ENCODE assay signal across 20 cellular contexts in the genomic region with DNA sequence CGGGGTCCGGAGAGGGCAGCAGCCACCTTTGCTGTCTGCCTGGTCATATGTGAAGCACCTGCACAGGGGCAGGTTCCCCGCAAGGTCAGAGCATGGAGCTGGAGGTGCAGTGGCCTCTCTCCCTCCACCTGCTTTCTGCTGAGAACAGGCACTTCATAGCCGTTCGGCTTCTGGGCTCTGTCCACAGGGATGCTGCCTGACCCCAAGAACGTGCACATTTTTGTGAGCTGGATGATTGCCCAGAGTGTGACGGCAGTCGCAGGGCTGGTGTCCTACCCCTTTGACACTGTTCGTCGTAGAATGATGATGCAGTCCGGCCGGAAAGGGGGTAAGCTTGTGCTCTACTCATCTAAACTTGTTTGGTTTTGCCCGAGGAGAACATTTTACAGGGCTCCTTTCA. TPM values are rescaled to one million over a fixed set of nuclear protein-coding genes. Genes with fewer than 3 reads are reported as not detected.
DNase-seq lines count a peak whose midpoint lies in the region; ATAC-seq and TF ChIP-seq lines count a peak whose summit lies in the region.
"Had no signal": no experiment of that assay in that cellular context is flagged by ENCODE, and none has a peak within 500 bp of the region (broad histone marks: within the 10 kb centered on the region; RNA-seq: fewer than 3 reads in every experiment).

No MANE protein-coding gene starts in this region.

- CTCF ChIA-PET in CD4-positive, alpha-beta T cell (lab: Charles Lee), result interaction anchor here (1.2 kb wide), 1 partner anchor 11 kb away, joined by 3 read pairs; no protein-coding TSS in a partner anchor

- no peak for DNase-seq in CD4-positive, alpha-beta T cell
- DNase-seq in cerebellar cortex (ENCODE audit: low spot score) (peak; percentile 26), right atrium auricular region (ENCODE audit: low spot score) (no peak), psoas muscle (peak; percentile 50 to 72), NCI-H1417 treated with DMSO at 0.1 percent for 48 hours (lab: John Stamatoyannopoulos, UW) (no peak), DMS 273 treated with DMSO at 0.1 percent for 48 hours (lab: John Stamatoyannopoulos, UW) (no peak), progenitor cell of endocrine pancreas (ENCODE audit: low spot score, unreplicated experiment) (no peak)
- DNase-seq: activated CD4-positive, alpha-beta memory T cell treated with anti-CD3 and anti-CD28 coated beads, Interleukin-2, amount 10 ng/mL, durations not matched to agents 7 days and 5 days; dermis blood vessel endothelial cell; IMR-90; islet precursor cell; midbrain; NCI-H2029 treated with DMSO at 0.1 percent for 48 hours; NCI-H524 treated with DMSO at 0.1 percent for 48 hours; stimulated activated CD4-positive, alpha-beta T cell treated with anti-CD3 and anti-CD28 coated beads, Interleukin-12 subunit alpha, Interleukin-12 subunit beta, amount 100 ng/mL, for 4 hours; stimulated activated naive B cell treated with anti-CD40 and anti-IgM and Interleukin-4, amounts not matched to agents 10 μg/mL and 1 μg/mL and 100 μg/mL, for 72 hours had no signal

- H3K9me3 ChIP-seq in CD4-positive, alpha-beta T cell (ENCODE audit: control insufficient read depth, low read length), result no peaks in the 10 kb centered on the region
- H3K9me3 ChIP-seq in right atrium auricular region (no peaks in the 10 kb centered on the region), psoas muscle (no peaks in the 10 kb centered on the region)

- no peaks in the 10 kb centered on the region for H3K36me3 Mint-ChIP-seq in CD4-positive, alpha-beta T cell (ENCODE audit: low read depth)
- peaks cover 9% of the 10 kb centered on the region for H3K36me3 Mint-ChIP-seq in progenitor cell of endocrine pancreas (ENCODE audit: insufficient read depth)

- intact Hi-C loops in CD4-positive, alpha-beta T cell (cut with DNase I, micrococcal nuclease), result loop anchor here in 1 of 2 experiments (10.0 kb wide), 1 partner anchor 501 kb away; the partner anchor contains the start of genes CASP3 and PRIMPOL
- intact Hi-C loops in psoas muscle (cut with DNase I), result loop anchor here (5.0 to 10.0 kb wide), 2 partner anchors 37 to 341 kb away; no protein-coding TSS in a partner anchor

- ATAC-seq in CD4-positive, alpha-beta T cell (ENCODE audit: poor library complexity), result no peak
- peak in 2 of 4 donors; percentile 2 to 12 for ATAC-seq in psoas muscle
- no peak for ATAC-seq in GM21737 (IDR thresholded peaks at IDR 0.05; ENCODE audit: unreplicated experiment)
- ATAC-seq: esophagus mucosa; stimulated activated naive B cell treated with anti-CD40 and anti-IgM and Interleukin-4, amounts not matched to agents 10 μg/mL and 1 μg/mL and 100 μg/mL, for 72 hours had no signal

- no peak for TF ChIP-seq CTCF in CD4-positive, alpha-beta T cell (IDR thresholded peaks at IDR 0.05)
- no peak for TF ChIP-seq CTCF in right atrium auricular region (IDR thresholded peaks at IDR 0.05)
- TF ChIP-seq CTCF in psoas muscle (IDR thresholded peaks at IDR 0.05), result no peak
- TF ChIP-seq CTCF in progenitor cell of endocrine pancreas (IDR thresholded peaks at IDR 0.05; ENCODE audit: unreplicated experiment), result no peak

- peaks cover 46% of the 10 kb centered on the region for H3K36me3 ChIP-seq in right atrium auricular region
- H3K36me3 ChIP-seq in psoas muscle (ENCODE audit: insufficient read depth in 1 of 2, low read depth in 1 of 2), result peaks cover 0 to 43% of the 10 kb centered on the region in 2 donors

- H3K4me3 ChIP-seq in right atrium auricular region, result peak overlapping the region; percentile 66 to 70
- peak overlapping the region; percentile 72 for H3K4me3 ChIP-seq in psoas muscle

- H3K9me3 Mint-ChIP-seq in CD4-positive, alpha-beta T cell, result no peaks in the 10 kb centered on the region
- H3K9me3 Mint-ChIP-seq in progenitor cell of endocrine pancreas (ENCODE audit: low read depth), result no peaks in the 10 kb centered on the region
- H3K9me3 Mint-ChIP-seq: activated CD4-positive, alpha-beta memory T cell treated with anti-CD3 and anti-CD28 coated beads, Interleukin-2, amount 10 ng/mL, durations not matched to agents 7 days and 5 days; stimulated activated naive B cell treated with anti-CD40 and anti-IgM and Interleukin-4, amounts not matched to agents 10 μg/mL and 1 μg/mL and 100 μg/mL, for 72 hours had no signal

- no peak overlapping the region for H3K27ac Mint-ChIP-seq in CD4-positive, alpha-beta T cell
- no peak overlapping the region for H3K27ac Mint-ChIP-seq in progenitor cell of endocrine pancreas
- H3K27ac Mint-ChIP-seq: activated CD4-positive, alpha-beta memory T cell treated with anti-CD3 and anti-CD28 coated beads, Interleukin-2, amount 10 ng/mL, durations not matched to agents 7 days and 5 days; CD14-positive monocyte; stimulated activated naive B cell treated with anti-CD40 and anti-IgM and Interleukin-4, amounts not matched to agents 10 μg/mL and 1 μg/mL and 100 μg/mL, for 72 hours had no signal

- H3K4me1 Mint-ChIP-seq in CD4-positive, alpha-beta T cell (ENCODE audit: low read depth), result peaks cover 18% of the 10 kb centered on the region
- H3K4me1 Mint-ChIP-seq in progenitor cell of endocrine pancreas (ENCODE audit: low read depth), result peaks cover 12% of the 10 kb centered on the region

- H3K4me1 ChIP-seq in right atrium auricular region, result peaks cover 0 to 15% of the 10 kb centered on the region in 2 donors
- H3K4me1 ChIP-seq in psoas muscle, result peaks cover 42% of the 10 kb centered on the region

- no peaks in the 10 kb centered on the region for H3K27me3 ChIP-seq in CD4-positive, alpha-beta T cell (ENCODE audit: control insufficient read depth, insufficient read depth, low read length)
- H3K27me3 ChIP-seq in right atrium auricular region (no peaks in the 10 kb centered on the region), psoas muscle (ENCODE audit: insufficient read depth in 3 of 3, low read length in 2 of 3) (no peaks in the 10 kb centered on the region)

- 25 to 47% (median 36%) methylated on average over 13 of the region's 13 CpGs for WGBS in psoas muscle, 3 donors

- peaks cover 34% of the 10 kb centered on the region for H3K27me3 Mint-ChIP-seq in CD4-positive, alpha-beta T cell
- no peaks in the 10 kb centered on the region for H3K27me3 Mint-ChIP-seq in progenitor cell of endocrine pancreas
- H3K27me3 Mint-ChIP-seq: stimulated activated naive B cell treated with anti-CD40 and anti-IgM and Interleukin-4, amounts not matched to agents 10 μg/mL and 1 μg/mL and 100 μg/mL, for 72 hours had no signal

- POLR2A ChIA-PET in CD4-positive, alpha-beta T cell (lab: Charles Lee), result no interaction called here

- H3K27ac ChIP-seq in CD4-positive, alpha-beta T cell (ENCODE audit: low read depth, low read length), result no peak overlapping the region
- H3K27ac ChIP-seq in right atrium auricular region (peak overlapping the region; percentile 90 to 92), psoas muscle (peak overlapping the region; percentile 91)
- H3K27ac ChIP-seq: VCaP had no signal

- H3K4me3 Mint-ChIP-seq in CD4-positive, alpha-beta T cell, result peak overlapping the region; percentile 65
- no peak overlapping the region for H3K4me3 Mint-ChIP-seq in progenitor cell of endocrine pancreas (ENCODE audit: low read depth)
- H3K4me3 Mint-ChIP-seq: activated CD4-positive, alpha-beta memory T cell treated with anti-CD3 and anti-CD28 coated beads, Interleukin-2, amount 10 ng/mL, durations not matched to agents 7 days and 5 days; stimulated activated naive B cell treated with anti-CD40 and anti-IgM and Interleukin-4, amounts not matched to agents 10 μg/mL and 1 μg/mL and 100 μg/mL, for 72 hours had no signal

RNA-seq across cellular contexts. Expression of gene SLC25A4, which starts 2.5 kb away (rescaled TPM):
- total RNA-seq in CD4-positive, alpha-beta T cell, result 1 to 10 TPM; 4.1 TPM
- 1,000 to 10,000 TPM in 1 of 2 donors, 100 to 1,000 TPM in 1; 918 to 1,103 TPM for total RNA-seq in right atrium auricular region
- total RNA-seq in psoas muscle, result 1,000 to 10,000 TPM in 1 of 4 donors, 100 to 1,000 TPM in 3; 384 to 1,107 (median 729) TPM
- polyA plus RNA-seq in psoas muscle, result 100 to 1,000 TPM; 609 to 934 (median 795) TPM
- 24.7 and 26.2 TPM in 2 replicates for total RNA-seq in progenitor cell of endocrine pancreas

RNA-seq across cellular contexts. Expression of gene CFAP97, which starts 58.2 kb away (rescaled TPM):
- total RNA-seq in CD4-positive, alpha-beta T cell, result 10 to 100 TPM; 24.5 to 26.6 TPM
- total RNA-seq in right atrium auricular region, result 10 to 100 TPM; 14.1 to 15.1 TPM
- 10 to 100 TPM; 10.1 to 20.3 (median 11.3) TPM for total RNA-seq in psoas muscle
- 1 to 10 TPM; 3.0 to 7.7 (median 7.5) TPM for polyA plus RNA-seq in psoas muscle
- total RNA-seq in progenitor cell of endocrine pancreas, result 27.5 and 28.6 TPM in 2 replicates

Comparison
In these comparisons a context has a peak if more than half of its experiments do, and no peak if none do; other contexts are left out.
1. DNase-seq: peak in cerebellar cortex (single experiment) and psoas muscle (2 of 2); none in CD4-positive, alpha-beta T cell (0 of 10), right atrium auricular region (single experiment), NCI-H1417 treated with DMSO at 0.1 percent for 48 hours (single experiment), DMS 273 treated with DMSO at 0.1 percent for 48 hours (single experiment) and progenitor cell of endocrine pancreas (single experiment).
2. RNA of gene SLC25A4, which starts 2.5 kb away (total RNA-seq): 918 to 1,103 TPM in right atrium auricular region and 384 to 1,107 TPM in psoas muscle; 24.7 to 26.2 TPM in progenitor cell of endocrine pancreas and 4.1 TPM in CD4-positive, alpha-beta T cell; every median in the first group is over 10 times any median in the second.